Comparison of ENCODE assay signal across 17 cellular contexts in genomic region chr4:74545488-74545887, GRCh38.
A peak's percentile ranks its signal among the peaks of the same experiment; 100 is the strongest.
DNase-seq lines count a peak whose midpoint lies in the region; ATAC-seq, FAIRE-seq and TF ChIP-seq lines count a peak whose summit lies in the region.
"Had no signal": no experiment of that assay in that cellular context is flagged by ENCODE, and none has a peak within 500 bp of the region (broad histone marks: within the 10 kb centered on the region; RNA-seq: fewer than 3 reads in every experiment).

No MANE protein-coding gene starts in this region.

- TF ChIP-seq CTCF in right lobe of liver (IDR thresholded peaks at IDR 0.05) (no peak), HepG2 (CRISPR knock-in tag; IDR thresholded peaks at IDR 0.05) (no peak), brain microvascular endothelial cell (IDR thresholded peaks at IDR 0.05; ENCODE audit: low read depth, low read length, missing control alignments) (no peak), upper lobe of right lung (IDR thresholded peaks at IDR 0.05) (no peak), type B pancreatic cell (conservative IDR thresholded peaks at IDR 0.05) (no peak)

- H3K27ac Mint-ChIP-seq in type B pancreatic cell: no peak overlapping the region
- H3K27ac Mint-ChIP-seq: activated CD4-positive, alpha-beta T cell treated with anti-CD3 and anti-CD28 coated beads for 36 hours; activated naive CD8-positive, alpha-beta T cell; mesothelial cell of epicardium had no signal

- H3K9me3 ChIP-seq in right lobe of liver: no peaks in the 10 kb centered on the region
- no peaks in the 10 kb centered on the region for H3K9me3 ChIP-seq in HepG2 (ENCODE audit: low read length)
- H3K9me3 ChIP-seq in right cardiac atrium (ENCODE audit: control insufficient read depth, low read length): no peaks in the 10 kb centered on the region
- H3K9me3 ChIP-seq in upper lobe of right lung: no peaks in the 10 kb centered on the region

- FAIRE-seq in HepG2 (lab: Jason Lieb, UNC): no peak
- FAIRE-seq: HTR-8/SVneo had no signal

- H3K79me2 ChIP-seq in HepG2 (ENCODE audit: insufficient read depth, low read length): no peaks in the 10 kb centered on the region

- H3K27me3 Mint-ChIP-seq in type B pancreatic cell: no peaks in the 10 kb centered on the region
- H3K27me3 Mint-ChIP-seq: activated CD4-positive, alpha-beta T cell treated with anti-CD3 and anti-CD28 coated beads for 36 hours; activated naive CD8-positive, alpha-beta T cell had no signal

- no peak for TF ChIP-seq RAD21 in HepG2 (CRISPR knock-in tag; IDR thresholded peaks at IDR 0.05)

- H3K9ac ChIP-seq in HepG2 (ENCODE audit: insufficient read depth, low read depth, low read length): no peak overlapping the region

- 76% methylated on average over 1 of the region's 1 CpG for WGBS in right lobe of liver (ENCODE audit: insufficient coverage, low coverage, low lambda C conversion rate, missing lambda C conversion rate)
- 93% methylated on average over 1 of the region's 1 CpG for WGBS in HepG2 (ENCODE audit: low lambda C conversion rate)
- WGBS in right cardiac atrium: 94% methylated on average over 1 of the region's 1 CpG

- H3K9me3 Mint-ChIP-seq in type B pancreatic cell: no peaks in the 10 kb centered on the region
- H3K9me3 Mint-ChIP-seq: mesothelial cell of epicardium had no signal

- peak; percentile 19 to 54 (median 53) for DNase-seq in right lobe of liver
- no peak for DNase-seq in HepG2 (ENCODE audit: low spot score)
- DNase-seq in brain microvascular endothelial cell: no peak
- peak; percentile 40 to 83 (median 52) for DNase-seq in right cardiac atrium
- DNase-seq in upper lobe of right lung: no peak
- no peak for DNase-seq in type B pancreatic cell (ENCODE audit: extremely low spot score, unreplicated experiment)
- DNase-seq in COLO829 (ENCODE audit: low spot score): no peak
- no peak for DNase-seq in NCI-H2171 treated with DMSO at 0.1 percent for 48 hours (lab: John Stamatoyannopoulos, UW)
- DNase-seq: ACHN; activated CD4-positive, alpha-beta T cell treated with anti-CD3 and anti-CD28 coated beads for 36 hours; activated T-cell treated with anti-CD3 and anti-CD28 coated beads for 4 hours; NCI-H1048; nucleus accumbens; T-helper 2 cell had no signal

- H3K4me3 ChIP-seq in right lobe of liver: no peak overlapping the region
- no peak overlapping the region for H3K4me3 ChIP-seq in HepG2 (replicated peaks in 1 of 3; ENCODE audit: insufficient read depth in 1 of 3, low read depth in 2 of 3, low read length in 3 of 3)
- no peak overlapping the region for H3K4me3 ChIP-seq in brain microvascular endothelial cell (ENCODE audit: low read depth, low read length)
- H3K4me3 ChIP-seq in right cardiac atrium (ENCODE audit: low read length): no peak overlapping the region
- H3K4me3 ChIP-seq in upper lobe of right lung: no peak overlapping the region

- H3K36me3 Mint-ChIP-seq in type B pancreatic cell: no peaks in the 10 kb centered on the region
- H3K36me3 Mint-ChIP-seq: activated naive CD8-positive, alpha-beta T cell; mesothelial cell of epicardium had no signal

- no peaks in the 10 kb centered on the region for H3K36me3 ChIP-seq in right lobe of liver
- H3K36me3 ChIP-seq in HepG2 (replicated peaks in 1 of 2; ENCODE audit: control insufficient read depth in 1 of 2, insufficient read depth in 2 of 2, low read length in 2 of 2): no peaks in the 10 kb centered on the region
- H3K36me3 ChIP-seq in brain microvascular endothelial cell (replicated peaks): no peaks in the 10 kb centered on the region
- no peaks in the 10 kb centered on the region for H3K36me3 ChIP-seq in upper lobe of right lung

- H3K4me2 ChIP-seq in HepG2 (ENCODE audit: low read depth, low read length): no peak overlapping the region

- no peak overlapping the region for H3K4me3 Mint-ChIP-seq in type B pancreatic cell
- H3K4me3 Mint-ChIP-seq: activated CD4-positive, alpha-beta T cell treated with anti-CD3 and anti-CD28 coated beads for 36 hours; activated naive CD8-positive, alpha-beta T cell; mesothelial cell of epicardium had no signal

- POLR2A ChIA-PET in HepG2 (lab: Yijun Ruan, JAX): interaction anchor here (1.7 kb wide), 1 partner anchor 109 kb away, joined by 6 read pairs; no protein-coding TSS in a partner anchor

- H4K20me1 ChIP-seq in HepG2 (ENCODE audit: insufficient read depth, low read length): no peaks in the 10 kb centered on the region

- no peak overlapping the region for H3K27ac ChIP-seq in right lobe of liver
- H3K27ac ChIP-seq in HepG2 (ENCODE audit: extremely low read length, insufficient read depth, low read length): no peak overlapping the region
- peak overlapping the region; percentile 36 for H3K27ac ChIP-seq in brain microvascular endothelial cell
- no peak overlapping the region for H3K27ac ChIP-seq in right cardiac atrium (ENCODE audit: low read length)
- H3K27ac ChIP-seq in upper lobe of right lung: no peak overlapping the region

- H2AFZ ChIP-seq in HepG2 (ENCODE audit: low read length): no peak overlapping the region

- H3K4me1 ChIP-seq in right lobe of liver (peaks cover 0 to 16% (median 0%) of the 10 kb centered on the region in 4 donors), HepG2 (ENCODE audit: insufficient read depth, low read length) (peaks cover 10% of the 10 kb centered on the region; the same call in 1 of the 2 replicates), right cardiac atrium (ENCODE audit: control insufficient read depth, insufficient read depth, low read length) (peaks cover 3% of the 10 kb centered on the region), upper lobe of right lung (no peaks in the 10 kb centered on the region)

- no peaks in the 10 kb centered on the region for H3K27me3 ChIP-seq in right lobe of liver
- H3K27me3 ChIP-seq in HepG2 (ENCODE audit: control insufficient read depth in 1 of 2, insufficient read depth in 2 of 2, low read length in 2 of 2): no peaks in the 10 kb centered on the region
- H3K27me3 ChIP-seq in brain microvascular endothelial cell (replicated peaks): no peaks in the 10 kb centered on the region
- no peaks in the 10 kb centered on the region for H3K27me3 ChIP-seq in right cardiac atrium (ENCODE audit: control insufficient read depth, insufficient read depth)
- no peaks in the 10 kb centered on the region for H3K27me3 ChIP-seq in upper lobe of right lung

- peaks cover 9% of the 10 kb centered on the region for H3K4me1 Mint-ChIP-seq in type B pancreatic cell (ENCODE audit: unreplicated experiment)

- intact Hi-C loops in right lobe of liver (cut with DNase I): no loop called here
- intact Hi-C loops in HepG2 (cut with micrococcal nuclease; ENCODE audit: unreplicated experiment): no loop called here
- intact Hi-C loops in right cardiac atrium (cut with DNase I): no loop called here
- intact Hi-C loops in upper lobe of right lung (cut with DNase I): no loop called here

- TF ChIP-seq POLR2A in right lobe of liver (IDR thresholded peaks at IDR 0.05) (no peak), HepG2 (IDR thresholded peaks at IDR 0.05; ENCODE audit: insufficient read depth in 1 of 2, low read depth in 2 of 2, low read length in 2 of 2) (no peak)

- TF ChIP-seq EP300 in HepG2 (IDR thresholded peaks at IDR 0.05; ENCODE audit: low read depth in 2 of 2, low read length in 2 of 2) (no peak), HepG2 (CRISPR knock-in tag; IDR thresholded peaks at IDR 0.05; ENCODE audit: borderline replicate concordance) (no peak)

- in situ Hi-C loops in HepG2 (cut with HindIII; ENCODE audit: extremely low pct_ligation_motif_present, low pct_unique_long_range_greater_than_20kb): no loop called here
- in situ Hi-C loops in brain microvascular endothelial cell (cut with HindIII; ENCODE audit: low pct_ligation_motif_present, low sequenced_read_pairs): loop anchor here (25.0 kb wide), 2 partner anchors 117 to 158 kb away; no protein-coding TSS in a partner anchor

- ATAC-seq in right lobe of liver (peak in 3 of 4 donors; percentile 47 to 61 (median 54)), HepG2 (no peak), right cardiac atrium (peak in 1 of 2 donors; percentile 36), upper lobe of right lung (peak; percentile 21)
- ATAC-seq: activated CD4-positive, alpha-beta T cell treated with anti-CD3 and anti-CD28 coated beads for 36 hours had no signal

- CTCF ChIA-PET in HepG2 (lab: Yijun Ruan, JAX; ENCODE audit: low intra/inter-chr PET ratio, low total read pairs): no interaction called here

- BruUV-seq in HepG2 (replicated peaks; lab: Mats Ljungman, UMichigan): no TSS peak

TF ChIP-seq in HepG2, 621 proteins besides CTCF, POLR2A, EP300 and RAD21:
- TF ChIP-seq KLF9 (CRISPR knock-in tag; IDR thresholded peaks at IDR 0.05; ENCODE audit: low read depth) (no peak), NR2F1 (CRISPR knock-in tag; IDR thresholded peaks at IDR 0.05) (no peak), MZF1 (CRISPR knock-in tag; IDR thresholded peaks at IDR 0.05; ENCODE audit: borderline replicate concordance) (no peak), ZNF660 (CRISPR knock-in tag; IDR thresholded peaks at IDR 0.05; ENCODE audit: borderline replicate concordance, low read depth) (no peak), ATF7-NPFF (CRISPR knock-in tag; IDR thresholded peaks at IDR 0.05; ENCODE audit: low read depth) (no peak), KMT2B (CRISPR knock-in tag; IDR thresholded peaks at IDR 0.05) (no peak)

Comparison
In these comparisons a context has a peak if more than half of its experiments do, and no peak if none do; other contexts are left out.
1. DNase-seq: peak in right lobe of liver (3 of 3) and right cardiac atrium (3 of 3); none in HepG2 (single experiment), brain microvascular endothelial cell (single experiment), upper lobe of right lung (single experiment), type B pancreatic cell (single experiment), COLO829 (single experiment) and NCI-H2171 treated with DMSO at 0.1 percent for 48 hours (single experiment).